In genomic region chr17:20867574-20867937, GRCh38 we compare ENCODE assay signal across 7 cellular contexts.
DNase-seq lines count a peak whose midpoint lies in the region; ATAC-seq, FAIRE-seq and TF ChIP-seq lines count a peak whose summit lies in the region.
"Not testable (repeated sequence)": the region's sequence is repeated elsewhere in the genome, so short reads cannot be mapped to it uniquely, and the experiment has no call there.

No MANE protein-coding gene starts in this region.

- H2AFZ ChIP-seq in H9 (ENCODE audit: low read length); osteoblast (ENCODE audit: low read length): not testable (repeated sequence)

- not testable (repeated sequence) for H3K4me2 ChIP-seq in H9 (ENCODE audit: insufficient read depth, insufficient read length, low read length); osteoblast (ENCODE audit: insufficient read depth, low read length)

- H3T11ph ChIP-seq in H9 (ENCODE audit: low read length), result not testable (repeated sequence)

- H4K5ac ChIP-seq in H9 (ENCODE audit: insufficient read length, low read depth, low read length), result not testable (repeated sequence)

- DNase-seq in H9, T-helper 17 cell, nephron progenitor cell: not testable (repeated sequence)
- peak; percentile 50 for DNase-seq in chondrocyte (ENCODE audit: low spot score)
- peak; percentile 18 for DNase-seq in osteoblast (ENCODE audit: insufficient read length, low spot score, missing footprints)
- DNase-seq in urothelium cell line (ENCODE audit: low spot score), result peak; percentile 7

- not testable (repeated sequence) for H3K4me1 ChIP-seq in H9 (ENCODE audit: insufficient read depth, low read length); iPS-18a (ENCODE audit: control insufficient read depth, low read depth, low read length); osteoblast (ENCODE audit: insufficient read depth, low read length)

- not testable (repeated sequence) for H3K79me1 ChIP-seq in H9 (ENCODE audit: insufficient read depth, low read depth, low read length, poor library complexity, severe bottlenecking)

- H4K91ac ChIP-seq in H9 (ENCODE audit: insufficient read length, low read depth, low read length), result not testable (repeated sequence)

- H3K4me3 Mint-ChIP-seq in H9, result peak overlapping the region in 1 of 2 experiments; percentile 38; a peak in 3 of 5 replicates
- peak overlapping the region; percentile 3 for H3K4me3 Mint-ChIP-seq in T-helper 17 cell
- not testable (repeated sequence) for H3K4me3 Mint-ChIP-seq in chondrocyte (ENCODE audit: unreplicated experiment)
- peak overlapping the region; percentile 60 for H3K4me3 Mint-ChIP-seq in nephron progenitor cell

- H3K79me2 ChIP-seq in H9 (ENCODE audit: insufficient read depth, low read length); osteoblast (ENCODE audit: insufficient read depth, low read length): not testable (repeated sequence)

- not testable (repeated sequence) for H3K56ac ChIP-seq in H9 (ENCODE audit: insufficient read length, low read depth, low read length)

- not testable (repeated sequence) for H3K27me3 Mint-ChIP-seq in H9 (ENCODE audit: low read depth); chondrocyte (ENCODE audit: low read depth); nephron progenitor cell (ENCODE audit: low read depth, poor library complexity)
- peaks cover 27% of the 10 kb centered on the region for H3K27me3 Mint-ChIP-seq in T-helper 17 cell

- not testable (repeated sequence) for H4K20me1 ChIP-seq in H9 (ENCODE audit: control insufficient read depth, insufficient read depth, insufficient read length); osteoblast (ENCODE audit: insufficient read depth, low read length)

- H3K4me1 Mint-ChIP-seq in H9 (peaks cover 25% of the 10 kb centered on the region in 2 experiments), chondrocyte (ENCODE audit: low read depth) (peaks cover 27% of the 10 kb centered on the region), nephron progenitor cell (peaks cover 27% of the 10 kb centered on the region)
- H3K4me1 Mint-ChIP-seq in T-helper 17 cell, result not testable (repeated sequence)

- not testable (repeated sequence) for H4K8ac ChIP-seq in H9 (replicated peaks; ENCODE audit: insufficient read length, low read depth, low read length)

- not testable (repeated sequence) for H3K27me3 ChIP-seq in H9 (ENCODE audit: insufficient read depth, low read length); iPS-18a (ENCODE audit: control insufficient read depth, insufficient read depth, low read length); osteoblast (ENCODE audit: insufficient read depth, low read length)

- not testable (repeated sequence) for H3K4ac ChIP-seq in H9 (ENCODE audit: low read depth, low read length)

- not testable (repeated sequence) for H2BK12ac ChIP-seq in H9 (ENCODE audit: insufficient read length, low read depth, low read length)

- no CpG with 5 or more reads among the region's 4 CpGs for WGBS in H9 (ENCODE audit: extremely low coverage, insufficient read length, low lambda C conversion rate)

- H3K9me3 Mint-ChIP-seq in H9; chondrocyte (ENCODE audit: low read depth); nephron progenitor cell: not testable (repeated sequence)

- H3K4me3 ChIP-seq in iPS-18a (ENCODE audit: low read length), result peak overlapping the region; percentile 83
- not testable (repeated sequence) for H3K4me3 ChIP-seq in osteoblast (ENCODE audit: insufficient read depth, low read length)

- H3K27ac Mint-ChIP-seq in H9, T-helper 17 cell, nephron progenitor cell: not testable (repeated sequence)
- peak overlapping the region; percentile 22 for H3K27ac Mint-ChIP-seq in chondrocyte (ENCODE audit: unreplicated experiment)

- H3K23ac ChIP-seq in H9 (ENCODE audit: insufficient read length, low read depth, low read length), result not testable (repeated sequence)

- H3K27ac ChIP-seq in H9 (ENCODE audit: insufficient read length, low read depth, low read length); iPS-18a (ENCODE audit: low read length); osteoblast (ENCODE audit: low read depth, low read length): not testable (repeated sequence)

- not testable (repeated sequence) for H3K14ac ChIP-seq in H9 (ENCODE audit: insufficient read depth, low read length)

- not testable (repeated sequence) for FAIRE-seq in urothelium cell line (lab: Jason Lieb, UNC)

- peak overlapping the region; percentile 68 for H3K18ac ChIP-seq in H9 (ENCODE audit: insufficient read length, low read depth, low read length)

- not testable (repeated sequence) for H2BK5ac ChIP-seq in H9 (ENCODE audit: insufficient read length, low read length)

- not testable (repeated sequence) for H3K9ac ChIP-seq in H9 (ENCODE audit: extremely low read depth, insufficient read length, low read length); iPS-18a (ENCODE audit: low read length)

- not testable (repeated sequence) for H3K23me2 ChIP-seq in H9 (ENCODE audit: insufficient read length, low read depth, low read length, poor library complexity, severe bottlenecking)

- TF ChIP-seq CTCF in H9 (conservative IDR thresholded peaks at IDR 0.05); chondrocyte (IDR thresholded peaks at IDR 0.05); nephron progenitor cell (IDR thresholded peaks at IDR 0.05); osteoblast (IDR thresholded peaks at IDR 0.05; ENCODE audit: extremely low read depth, low read depth, low read length): not testable (repeated sequence)

- H2BK120ac ChIP-seq in H9 (ENCODE audit: low read depth, low read length, poor library complexity, severe bottlenecking), result not testable (repeated sequence)

- H3K36me3 ChIP-seq in iPS-18a (ENCODE audit: control insufficient read depth, low read depth, low read length); osteoblast (ENCODE audit: insufficient read depth, low read length): not testable (repeated sequence)

- H2BK20ac ChIP-seq in H9 (ENCODE audit: low read depth, low read length, poor library complexity, severe bottlenecking), result not testable (repeated sequence)

- H2BK15ac ChIP-seq in H9 (ENCODE audit: low read depth, low read length), result not testable (repeated sequence)

- not testable (repeated sequence) for H2AK5ac ChIP-seq in H9 (ENCODE audit: insufficient read length, low read length)

- not testable (repeated sequence) for ATAC-seq in T-helper 17 cell

- H3K36me3 Mint-ChIP-seq in H9 (ENCODE audit: insufficient read depth in 1 of 3, low read depth in 3 of 3); T-helper 17 cell (ENCODE audit: low read depth); chondrocyte (ENCODE audit: low read depth); nephron progenitor cell (ENCODE audit: low read depth): not testable (repeated sequence)

- H3K9me3 ChIP-seq in H9 (ENCODE audit: control insufficient read depth, low read depth, low read length); T-helper 17 cell (ENCODE audit: control insufficient read depth, low read length, poor library complexity, severe bottlenecking); iPS-18a (ENCODE audit: control insufficient read depth, low read depth, low read length); osteoblast (ENCODE audit: low read depth, low read length): not testable (repeated sequence)
